In the genomic region with DNA sequence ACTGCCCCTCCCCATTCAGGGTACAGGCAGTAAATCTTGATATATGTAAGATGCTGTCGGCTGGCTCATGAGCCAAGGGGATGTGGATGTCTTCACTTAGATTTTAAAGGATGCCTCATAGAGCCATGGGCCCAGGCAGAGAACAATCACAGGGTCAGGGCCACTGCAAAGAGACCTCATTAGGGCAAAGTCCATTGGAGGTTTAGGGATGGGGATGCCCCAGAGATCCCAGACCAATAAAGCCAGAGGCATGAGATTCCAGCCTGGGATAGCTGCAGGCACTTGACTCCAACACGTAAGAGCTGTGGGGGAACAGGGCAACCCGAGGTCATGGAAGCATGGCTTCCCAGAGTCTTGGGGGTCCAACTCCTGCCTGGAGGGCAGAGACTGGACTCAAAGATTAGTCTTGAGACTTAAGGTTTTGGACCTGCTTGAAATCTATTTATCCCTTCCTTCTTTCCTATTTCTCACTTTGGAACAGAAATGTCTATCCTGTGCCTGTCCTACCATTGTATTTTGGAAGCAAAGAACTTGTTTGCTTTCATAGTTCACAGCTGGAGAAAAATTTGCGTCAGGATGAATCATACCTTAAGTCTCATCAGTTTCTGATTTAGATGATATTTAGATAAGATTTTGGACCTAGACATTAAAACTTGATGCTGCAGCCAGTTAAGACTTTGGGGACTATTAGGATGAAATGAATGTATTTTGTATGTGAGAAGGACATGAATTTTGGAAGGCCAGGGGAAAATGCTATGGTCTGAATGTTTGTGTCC, we compare ENCODE assay signal across 15 cellular contexts.
"Had no signal": no experiment of that assay in that cellular context is flagged by ENCODE, and none has a peak within 500 bp of the region (broad histone marks: within the 10 kb centered on the region; RNA-seq: fewer than 3 reads in every experiment).

No MANE protein-coding gene starts in this region.

- H3K4me3 Mint-ChIP-seq: activated CD8-positive, alpha-beta T cell treated with anti-CD3 and anti-CD28 coated beads, Interleukin-2, amount 10 ng/mL, durations not matched to agents 7 days and 5 days; dendritic cell treated with granulocyte-macrophage colony-stimulating factor and Interleukin-4, amounts not matched to agents 40 ng/mL and 50 ng/mL, for 4 days; stimulated activated naive CD8-positive, alpha-beta T cell treated with anti-CD3 and anti-CD28 coated beads, Interleukin-15, amount 100 ng/mL, for 72 hours had no signal

- H3K27me3 Mint-ChIP-seq: dendritic cell treated with granulocyte-macrophage colony-stimulating factor and Interleukin-4, amounts not matched to agents 40 ng/mL and 50 ng/mL, for 4 days; stimulated activated naive CD8-positive, alpha-beta T cell treated with anti-CD3 and anti-CD28 coated beads, Interleukin-15, amount 100 ng/mL, for 72 hours had no signal

- H3K4me3 ChIP-seq: body of pancreas, ovary, testis, upper lobe of right lung had no signal

- DNase-seq: activated CD4-positive, alpha-beta T cell treated with anti-CD3 and anti-CD28 coated beads for 1 hour; activated CD8-positive, alpha-beta memory T cell treated with anti-CD3 and anti-CD28 coated beads, Interleukin-2, amount 50 U/mL, for 48 hours; activated CD8-positive, alpha-beta T cell treated with anti-CD3 and anti-CD28 coated beads, Interleukin-2, amount 10 ng/mL, durations not matched to agents 7 days and 5 days; activated naive CD4-positive, alpha-beta T cell; body of pancreas; erythroblast; ovary; stimulated activated CD4-positive, alpha-beta T cell treated with anti-CD3 and anti-CD28 coated beads, Interleukin-15, amount 100 ng/mL, for 24 hours; stimulated activated CD4-positive, alpha-beta T cell treated with anti-CD3 and anti-CD28 coated beads, Interleukin-4, amount 100 ng/mL, for 24 hours; stimulated activated naive CD8-positive, alpha-beta T cell treated with anti-CD3 and anti-CD28 coated beads, Interleukin-15, amount 100 ng/mL, for 72 hours; SW 1271; T-helper 9 cell; testis; upper lobe of right lung had no signal

- H3K9me3 Mint-ChIP-seq: dendritic cell treated with granulocyte-macrophage colony-stimulating factor and Interleukin-4, amounts not matched to agents 40 ng/mL and 50 ng/mL, for 4 days had no signal

- H3K4me1 Mint-ChIP-seq: stimulated activated naive CD8-positive, alpha-beta T cell treated with anti-CD3 and anti-CD28 coated beads, Interleukin-15, amount 100 ng/mL, for 72 hours had no signal

- H3K27ac Mint-ChIP-seq: activated CD8-positive, alpha-beta T cell treated with anti-CD3 and anti-CD28 coated beads, Interleukin-2, amount 10 ng/mL, durations not matched to agents 7 days and 5 days; dendritic cell treated with granulocyte-macrophage colony-stimulating factor and Interleukin-4, amounts not matched to agents 40 ng/mL and 50 ng/mL, for 4 days; stimulated activated naive CD8-positive, alpha-beta T cell treated with anti-CD3 and anti-CD28 coated beads, Interleukin-15, amount 100 ng/mL, for 72 hours had no signal

- ATAC-seq: activated CD8-positive, alpha-beta T cell treated with anti-CD3 and anti-CD28 coated beads, Interleukin-2, amount 10 ng/mL, durations not matched to agents 7 days and 5 days; body of pancreas; stimulated activated naive CD8-positive, alpha-beta T cell treated with anti-CD3 and anti-CD28 coated beads, Interleukin-15, amount 100 ng/mL, for 72 hours; upper lobe of right lung had no signal
